Comparison of ENCODE assay signal across 8 cellular contexts in genomic region chr6:1596088-1596852, GRCh38. TPM values are rescaled to one million over a fixed set of nuclear protein-coding genes. Genes with fewer than 3 reads are reported as not detected.
DNase-seq lines count a peak whose midpoint lies in the region; ATAC-seq and TF ChIP-seq lines count a peak whose summit lies in the region.

No MANE protein-coding gene starts in this region.

- H3K4me1 ChIP-seq in HUES48 (ENCODE audit: control insufficient read depth, insufficient read depth, low read length), result peaks cover 14% of the 10 kb centered on the region

- H3K4me1 Mint-ChIP-seq in activated naive CD8-positive, alpha-beta T cell treated with anti-CD3 and anti-CD28 coated beads, Interleukin-2, amount 10 ng/mL, durations not matched to agents 7 days and 5 days, result peaks cover 5% of the 10 kb centered on the region

- H3K36me3 ChIP-seq in HUES48 (ENCODE audit: control insufficient read depth, insufficient read depth, low read length), result no peaks in the 10 kb centered on the region

- peak overlapping the region; percentile 45 for H3K4me3 Mint-ChIP-seq in activated naive CD8-positive, alpha-beta T cell treated with anti-CD3 and anti-CD28 coated beads, Interleukin-2, amount 10 ng/mL, durations not matched to agents 7 days and 5 days

- H3K9me3 Mint-ChIP-seq in activated naive CD8-positive, alpha-beta T cell treated with anti-CD3 and anti-CD28 coated beads, Interleukin-2, amount 10 ng/mL, durations not matched to agents 7 days and 5 days, result no peaks in the 10 kb centered on the region

- H3K9me3 ChIP-seq in HUES48 (ENCODE audit: control insufficient read depth, insufficient read depth, low read length), result no peaks in the 10 kb centered on the region

- H3K27me3 Mint-ChIP-seq in activated naive CD8-positive, alpha-beta T cell treated with anti-CD3 and anti-CD28 coated beads, Interleukin-2, amount 10 ng/mL, durations not matched to agents 7 days and 5 days, result peaks cover 56% of the 10 kb centered on the region

- DNase-seq in NK-92 treated with Interleukin-12 subunit alpha and Interleukin-12 subunit beta, amount 100 ng/mL, for 24 hours (lab: John Stamatoyannopoulos, UW), result peak; percentile 27
- no peak for DNase-seq in NK-92 (lab: John Stamatoyannopoulos, UW; ENCODE audit: unreplicated experiment)
- DNase-seq in activated naive CD8-positive, alpha-beta T cell treated with anti-CD3 and anti-CD28 coated beads, Interleukin-2, amount 10 ng/mL, durations not matched to agents 7 days and 5 days, result peak; percentile 71
- DNase-seq in left ventricle myocardium superior, result peak; percentile 60
- DNase-seq in retina, result peak; percentile 89
- DNase-seq in NCI-H187 treated with DMSO at 0.1 percent for 48 hours (lab: John Stamatoyannopoulos, UW), result no peak

- H3K27ac Mint-ChIP-seq in activated naive CD8-positive, alpha-beta T cell treated with anti-CD3 and anti-CD28 coated beads, Interleukin-2, amount 10 ng/mL, durations not matched to agents 7 days and 5 days, result no peak overlapping the region

- no peak overlapping the region for H3K27ac ChIP-seq in HUES48 (ENCODE audit: low read depth, low read length)

- ATAC-seq in SK-N-SH treated with all-trans-retinoic acid at 6 μM for 48 hours (peak; percentile 87), left ventricle myocardium superior (peak; percentile 89)
- ATAC-seq in activated naive CD8-positive, alpha-beta T cell treated with anti-CD3 and anti-CD28 coated beads, Interleukin-2, amount 10 ng/mL, durations not matched to agents 7 days and 5 days (ENCODE audit: low read depth), result peak; percentile 71

- POLR2A ChIA-PET in activated naive CD8-positive, alpha-beta T cell treated with anti-CD3 and anti-CD28 coated beads, Interleukin-2, amount 10 ng/mL, durations not matched to agents 7 days and 5 days (lab: Charles Lee), result interaction anchor here (1.3 kb wide), 1 partner anchor 72 kb away, joined by 3 read pairs; no protein-coding TSS in a partner anchor

- H3K27me3 ChIP-seq in HUES48 (ENCODE audit: control insufficient read depth, insufficient read depth, low read length), result peaks cover 26% of the 10 kb centered on the region

- intact Hi-C loops in left ventricle myocardium superior (cut with micrococcal nuclease), result loop anchor here (5.0 to 10.0 kb wide), 2 partner anchors 756 to 1039 kb away; no protein-coding TSS in a partner anchor

- no peak overlapping the region for H3K4me3 ChIP-seq in HUES48 (ENCODE audit: low read depth, low read length)

- peak overlapping the region; percentile 57; the same call in 1 of the 2 replicates for H3K9ac ChIP-seq in HUES48 (ENCODE audit: low read depth, low read length)

- H3K36me3 Mint-ChIP-seq in activated naive CD8-positive, alpha-beta T cell treated with anti-CD3 and anti-CD28 coated beads, Interleukin-2, amount 10 ng/mL, durations not matched to agents 7 days and 5 days, result no peaks in the 10 kb centered on the region

TF ChIP-seq in SK-N-SH treated with all-trans-retinoic acid at 6 μM for 48 hours, 23 proteins besides CTCF, POLR2A, EP300 and RAD21:
- TF ChIP-seq SNAI2 (CRISPR knock-in tag; IDR thresholded peaks at IDR 0.05) (no peak), ZFP3 (CRISPR knock-in tag; IDR thresholded peaks at IDR 0.05) (no peak), BACH2 (CRISPR knock-in tag; IDR thresholded peaks at IDR 0.05; ENCODE audit: borderline replicate concordance) (no peak), TSHZ2 (CRISPR knock-in tag; IDR thresholded peaks at IDR 0.05) (no peak), RARB (CRISPR knock-in tag; IDR thresholded peaks at IDR 0.05) (no peak), GLIS3 (CRISPR knock-in tag; IDR thresholded peaks at IDR 0.05) (no peak), TOX (CRISPR knock-in tag; IDR thresholded peaks at IDR 0.05; ENCODE audit: borderline replicate concordance) (no peak), ZNF8 (CRISPR knock-in tag; IDR thresholded peaks at IDR 0.05) (no peak), PPARA (CRISPR knock-in tag; IDR thresholded peaks at IDR 0.05; ENCODE audit: borderline replicate concordance) (no peak), CREB5 (CRISPR knock-in tag; IDR thresholded peaks at IDR 0.05; ENCODE audit: low read depth) (no peak), ZNF70 (CRISPR knock-in tag; IDR thresholded peaks at IDR 0.05) (no peak), TCF4 (CRISPR knock-in tag; IDR thresholded peaks at IDR 0.05; ENCODE audit: borderline replicate concordance) (no peak), ESRRG (CRISPR knock-in tag; IDR thresholded peaks at IDR 0.05) (no peak)

RNA-seq across cellular contexts. Expression of gene FOXC1, which starts 13.4 kb away (rescaled TPM):
- not detected for total RNA-seq in activated naive CD8-positive, alpha-beta T cell treated with anti-CD3 and anti-CD28 coated beads, Interleukin-2, amount 10 ng/mL, durations not matched to agents 7 days and 5 days
- total RNA-seq in left ventricle myocardium superior, result 2.7 TPM

Comparison
In these comparisons a context has a peak if more than half of its experiments do, and no peak if none do; other contexts are left out.
1. DNase-seq: peak in NK-92 treated with Interleukin-12 subunit alpha and Interleukin-12 subunit beta, amount 100 ng/mL, for 24 hours (single experiment), activated naive CD8-positive, alpha-beta T cell treated with anti-CD3 and anti-CD28 coated beads, Interleukin-2, amount 10 ng/mL, durations not matched to agents 7 days and 5 days (single experiment), left ventricle myocardium superior (single experiment) and retina (single experiment); none in NK-92 (single experiment) and NCI-H187 treated with DMSO at 0.1 percent for 48 hours (single experiment).
2. Peak in every context shown above with its lines, with median percentiles within 50 percentile points of each other: ATAC-seq.